23 cellular contexts compared by ENCODE assay signal in genomic region chr6:135186255-135186654, GRCh38.
"Had no signal": no experiment of that assay in that cellular context is flagged by ENCODE, and none has a peak within 500 bp of the region (broad histone marks: within the 10 kb centered on the region; RNA-seq: fewer than 3 reads in every experiment).

No MANE protein-coding gene starts in this region.

- H3K27me3 Mint-ChIP-seq: activated CD4-positive, alpha-beta memory T cell treated with anti-CD3 and anti-CD28 coated beads, Interleukin-2, amount 10 ng/mL, durations not matched to agents 7 days and 5 days; activated naive CD4-positive, alpha-beta T cell treated with anti-CD3 and anti-CD28 coated beads, Interleukin-2, amount 10 ng/mL, durations not matched to agents 7 days and 5 days had no signal

- FAIRE-seq: endometrium, pancreas, urothelium cell line had no signal

- H3K4me3 ChIP-seq: heart right ventricle, pancreas, psoas muscle, right atrium auricular region, stomach, suprapubic skin, transverse colon had no signal

- H3K36me3 ChIP-seq: heart right ventricle, pancreas, right atrium auricular region, stomach, suprapubic skin had no signal

- H3K36me3 Mint-ChIP-seq: brain had no signal

- H3K9me3 ChIP-seq: heart right ventricle, pancreas, psoas muscle, right atrium auricular region, stomach, suprapubic skin, transverse colon had no signal

- H3K4me3 Mint-ChIP-seq: activated CD4-positive, alpha-beta memory T cell treated with anti-CD3 and anti-CD28 coated beads, Interleukin-2, amount 10 ng/mL, durations not matched to agents 7 days and 5 days; activated naive CD4-positive, alpha-beta T cell treated with anti-CD3 and anti-CD28 coated beads, Interleukin-2, amount 10 ng/mL, durations not matched to agents 7 days and 5 days; dendritic cell treated with granulocyte-macrophage colony-stimulating factor and Interleukin-4, amounts not matched to agents 40 ng/mL and 50 ng/mL, for 4 days; nephron; WTC11 had no signal

- H3K27ac Mint-ChIP-seq: activated CD4-positive, alpha-beta memory T cell treated with anti-CD3 and anti-CD28 coated beads, Interleukin-2, amount 10 ng/mL, durations not matched to agents 7 days and 5 days; activated naive CD4-positive, alpha-beta T cell treated with anti-CD3 and anti-CD28 coated beads, Interleukin-2, amount 10 ng/mL, durations not matched to agents 7 days and 5 days; dendritic cell treated with granulocyte-macrophage colony-stimulating factor and Interleukin-4, amounts not matched to agents 40 ng/mL and 50 ng/mL, for 4 days; nephron; WTC11 had no signal

- ATAC-seq: heart right ventricle, left cardiac atrium, pancreas, psoas muscle, WTC11 had no signal

- H3K9me3 Mint-ChIP-seq: activated CD4-positive, alpha-beta memory T cell treated with anti-CD3 and anti-CD28 coated beads, Interleukin-2, amount 10 ng/mL, durations not matched to agents 7 days and 5 days; activated naive CD4-positive, alpha-beta T cell treated with anti-CD3 and anti-CD28 coated beads, Interleukin-2, amount 10 ng/mL, durations not matched to agents 7 days and 5 days; dendritic cell treated with granulocyte-macrophage colony-stimulating factor and Interleukin-4, amounts not matched to agents 40 ng/mL and 50 ng/mL, for 4 days; nephron; WTC11 had no signal

- DNase-seq: activated CD4-positive, alpha-beta memory T cell treated with anti-CD3 and anti-CD28 coated beads, Interleukin-2, amount 10 ng/mL, durations not matched to agents 7 days and 5 days; activated effector memory CD4-positive, alpha-beta T cell treated with Interleukin-2 at 50 U/mL for 16 hours; activated naive CD4-positive, alpha-beta T cell treated with anti-CD3 and anti-CD28 coated beads, Interleukin-2, amount 10 ng/mL, durations not matched to agents 7 days and 5 days; aorta; effector CD4-positive, alpha-beta T cell; heart right ventricle; islet precursor cell; left cardiac atrium; midbrain; pancreas; psoas muscle; stimulated activated CD4-positive, alpha-beta T cell treated with anti-CD3 and anti-CD28 coated beads, Interleukin-1b, Interleukin-23, amount 100 ng/mL, for 48 hours; stomach; T-helper 9 cell; transverse colon had no signal

- H3K27ac ChIP-seq: heart right ventricle, pancreas, psoas muscle, right atrium auricular region, stomach, suprapubic skin, transverse colon had no signal
